ENCODE assay signal across 9 cellular contexts in genomic region chr1:77757616-77758015, GRCh38. TPM values are rescaled to one million over a fixed set of nuclear protein-coding genes. Genes with fewer than 3 reads are reported as not detected.
A peak's percentile ranks its signal among the peaks of the same experiment; 100 is the strongest.
DNase-seq lines count a peak whose midpoint lies in the region; ATAC-seq, FAIRE-seq and TF ChIP-seq lines count a peak whose summit lies in the region.
"Had no signal": no experiment of that assay in that cellular context is flagged by ENCODE, and none has a peak within 500 bp of the region (broad histone marks: within the 10 kb centered on the region; RNA-seq: fewer than 3 reads in every experiment).

No MANE protein-coding gene starts in this region.

- H3K27me3 Mint-ChIP-seq in CD14-positive monocyte (ENCODE audit: low read depth in 3 of 3) (no peaks in the 10 kb centered on the region), nephron progenitor cell (ENCODE audit: low read depth, poor library complexity) (no peaks in the 10 kb centered on the region)

- FAIRE-seq in bronchial epithelial cell (lab: Jason Lieb, UNC): no peak
- no peak for FAIRE-seq in GM19239 (lab: Jason Lieb, UNC)

- H3K36me3 ChIP-seq in KMS-11 (ENCODE audit: insufficient read depth) (no peaks in the 10 kb centered on the region), bronchial epithelial cell (ENCODE audit: control insufficient read depth, insufficient read depth, low read length) (no peaks in the 10 kb centered on the region)

- H3K36me3 Mint-ChIP-seq in CD14-positive monocyte: peaks cover 0 to 2% of the 10 kb centered on the region in 2 donors
- no peaks in the 10 kb centered on the region for H3K36me3 Mint-ChIP-seq in nephron progenitor cell (ENCODE audit: low read depth)

- H3K4me3 Mint-ChIP-seq in CD14-positive monocyte: peak overlapping the region in 1 of 2 donors; percentile 60
- peak overlapping the region; percentile 97 for H3K4me3 Mint-ChIP-seq in nephron progenitor cell

- peaks cover 12% of the 10 kb centered on the region for H4K20me1 ChIP-seq in KMS-11 (ENCODE audit: insufficient read depth)

- intact Hi-C loops in CD14-positive monocyte (cut with micrococcal nuclease): loop anchor here in 1 of 2 donors (10.0 kb wide), 1 partner anchor 73 kb away; the partner anchor contains the start of gene ZZZ3

- peaks cover 50% of the 10 kb centered on the region for H3K79me2 ChIP-seq in KMS-11 (ENCODE audit: insufficient read depth, low read depth)

- peak overlapping the region; percentile 13; the same call in 1 of the 2 replicates for H3K4me2 ChIP-seq in KMS-11

- H3K4me3 ChIP-seq in KMS-11 (IDR thresholded peaks at IDR 0.05; ENCODE audit: insufficient read depth, low read depth, low read length): no peak overlapping the region
- no peak overlapping the region for H3K4me3 ChIP-seq in bronchial epithelial cell (ENCODE audit: low read depth, low read length)

- H3K4me1 Mint-ChIP-seq in CD14-positive monocyte (peaks cover 47% of the 10 kb centered on the region), nephron progenitor cell (peaks cover 35% of the 10 kb centered on the region)

- H3K9me3 Mint-ChIP-seq in CD14-positive monocyte (peaks cover 0 to 2% (median 0%) of the 10 kb centered on the region in 7 donors), nephron progenitor cell (no peaks in the 10 kb centered on the region)

- no peak overlapping the region for H2AFZ ChIP-seq in KMS-11 (ENCODE audit: low read depth)

- no peak overlapping the region for H3K9ac ChIP-seq in KMS-11

- H3K27ac Mint-ChIP-seq in CD14-positive monocyte (peak overlapping the region in 6 of 7 donors; percentile 16 to 82 (median 60)), nephron progenitor cell (no peak overlapping the region)

- no peak overlapping the region for H3K27ac ChIP-seq in KMS-11

- TF ChIP-seq CTCF in CD14-positive monocyte (IDR thresholded peaks at IDR 0.05) (no peak), KMS-11 (conservative IDR thresholded peaks at IDR 0.05; ENCODE audit: low read depth, low read length) (no peak), bronchial epithelial cell (IDR thresholded peaks at IDR 0.05; ENCODE audit: insufficient read depth, low read length, severe bottlenecking) (no peak), nephron progenitor cell (IDR thresholded peaks at IDR 0.05) (no peak)

- ATAC-seq in GM18498 (IDR thresholded peaks at IDR 0.05; ENCODE audit: unreplicated experiment): no peak

- H3K4me1 ChIP-seq in KMS-11 (ENCODE audit: low read depth, poor library complexity, severe bottlenecking): peaks cover 49% of the 10 kb centered on the region

- DNase-seq in CD14-positive monocyte (ENCODE audit: low spot score) (no peak), bronchial epithelial cell (ENCODE audit: low read depth) (peak; percentile 11), nephron progenitor cell (no peak), NCI-H69 (lab: John Stamatoyannopoulos, UW) (no peak), GM19239 (ENCODE audit: insufficient read length, low spot score) (no peak), DMS79 (lab: John Stamatoyannopoulos, UW) (no peak)
- DNase-seq: NCI-H82 had no signal

- H3K27me3 ChIP-seq in KMS-11 (ENCODE audit: insufficient read depth, low read depth) (no peaks in the 10 kb centered on the region), bronchial epithelial cell (ENCODE audit: control insufficient read depth, insufficient read depth, low read length) (no peaks in the 10 kb centered on the region)

RNA-seq across cellular contexts. Expression of gene USP33, which starts 2.0 kb away (rescaled TPM):
- 10 to 100 TPM; 33.5 to 43.8 TPM for polyA plus RNA-seq in CD14-positive monocyte
- 36.6 and 46.1 TPM in 2 replicates for total RNA-seq in bronchial epithelial cell

RNA-seq across cellular contexts. Expression of gene MIGA1, which starts 21.8 kb away (rescaled TPM):
- polyA plus RNA-seq in CD14-positive monocyte: 1 to 10 TPM; 6.5 to 7.2 TPM
- 9.5 and 9.7 TPM in 2 replicates for total RNA-seq in bronchial epithelial cell
